Comparison of ENCODE assay signal across 15 cellular contexts in genomic region chr17:2151634-2152033, GRCh38.
DNase-seq lines count a peak whose midpoint lies in the region; ATAC-seq, FAIRE-seq and TF ChIP-seq lines count a peak whose summit lies in the region.
"Had no signal": no experiment of that assay in that cellular context is flagged by ENCODE, and none has a peak within 500 bp of the region (broad histone marks: within the 10 kb centered on the region; RNA-seq: fewer than 3 reads in every experiment).

No MANE protein-coding gene starts in this region.

- H3K4me3 ChIP-seq in keratinocyte (ENCODE audit: control insufficient read depth in 2 of 3, extremely low read depth in 1 of 3, insufficient read depth in 2 of 3, low read depth in 1 of 3, low read length in 3 of 3): no peak overlapping the region
- H3K4me3 ChIP-seq in effector memory CD4-positive, alpha-beta T cell (ENCODE audit: insufficient read depth, low read depth, low read length, poor library complexity, severe bottlenecking): no peak overlapping the region
- H3K4me3 ChIP-seq: A549 had no signal

- H3K27ac ChIP-seq in keratinocyte (ENCODE audit: control insufficient read depth, insufficient read depth, low read length): no peak overlapping the region
- H3K27ac ChIP-seq in effector memory CD4-positive, alpha-beta T cell (ENCODE audit: insufficient read depth, low read length, poor library complexity, severe bottlenecking): no peak overlapping the region
- H3K27ac ChIP-seq: A549 had no signal

- in situ Hi-C loops in ACHN (cut with HindIII; ENCODE audit: low pct_ligation_motif_present, low pct_unique_long_range_greater_than_20kb, low sequenced_read_pairs): no loop called here

- no peaks in the 10 kb centered on the region for H3K9me1 ChIP-seq in keratinocyte (ENCODE audit: control insufficient read depth, extremely low read depth, insufficient read depth, low read length)

- H3K9me3 ChIP-seq in keratinocyte (ENCODE audit: control insufficient read depth, low read depth, low read length): no peaks in the 10 kb centered on the region
- H3K9me3 ChIP-seq in effector memory CD4-positive, alpha-beta T cell (ENCODE audit: control insufficient read depth, low read length): no peaks in the 10 kb centered on the region
- H3K9me3 ChIP-seq: A549 had no signal

- DNase-seq in AG08396 (ENCODE audit: low spot score) (peak; percentile 21), EL (peak; percentile 22), astrocyte of the hippocampus (ENCODE audit: low read depth, low spot score) (peak; percentile 47), keratinocyte (ENCODE audit: low read depth, low spot score) (no peak), ACHN (no peak)
- no peak for DNase-seq in effector memory CD4-positive, alpha-beta T cell
- DNase-seq: AML-193, Karpas-422, NCI-H1930, NCI-H510A treated with DMSO at 0.1 percent for 48 hours, SIG-M5 had no signal

- no peak overlapping the region for H2AFZ ChIP-seq in keratinocyte (ENCODE audit: control insufficient read depth, low read length)

- H3K9ac ChIP-seq in keratinocyte (ENCODE audit: control insufficient read depth, extremely low read depth, insufficient read depth, low read length): no peak overlapping the region

- no peak for TF ChIP-seq CTCF in keratinocyte (optimal IDR thresholded peaks at IDR 0.05 in 1 of 3, IDR thresholded peaks at IDR 0.05 in 1 of 3, conservative IDR thresholded peaks at IDR 0.05 in 1 of 3; ENCODE audit: extremely low read depth in 1 of 3, insufficient read depth in 2 of 3, low read length in 3 of 3)

- no peaks in the 10 kb centered on the region for H3K79me2 ChIP-seq in keratinocyte (ENCODE audit: control insufficient read depth, insufficient read depth, low read length)

- no peak overlapping the region for H3K4me2 ChIP-seq in keratinocyte (ENCODE audit: control insufficient read depth, extremely low read depth, insufficient read depth, low read depth, low read length)
- H3K4me2 ChIP-seq: A549 had no signal

- peaks cover 12% of the 10 kb centered on the region for H3K4me1 ChIP-seq in keratinocyte (ENCODE audit: control insufficient read depth, extremely low read depth, insufficient read depth, low read length)
- H3K4me1 ChIP-seq in effector memory CD4-positive, alpha-beta T cell (ENCODE audit: control insufficient read depth, insufficient read depth, low read length, poor library complexity, severe bottlenecking): peaks cover 1% of the 10 kb centered on the region
- H3K4me1 ChIP-seq: A549 had no signal

- no peaks in the 10 kb centered on the region for H4K20me1 ChIP-seq in keratinocyte (ENCODE audit: control insufficient read depth, extremely low read depth, insufficient read depth, low read length)

- H3K27me3 ChIP-seq in keratinocyte (ENCODE audit: control insufficient read depth, extremely low read depth, insufficient read depth, low read length): no peaks in the 10 kb centered on the region
- no peaks in the 10 kb centered on the region for H3K27me3 ChIP-seq in effector memory CD4-positive, alpha-beta T cell (replicated peaks; ENCODE audit: control insufficient read depth, insufficient read depth, low read length, poor library complexity, severe bottlenecking)

- peaks cover 3 to 14% of the 10 kb centered on the region in 2 experiments for H3K36me3 ChIP-seq in keratinocyte (ENCODE audit: control insufficient read depth in 2 of 2, extremely low read depth in 1 of 2, insufficient read depth in 2 of 2, low read length in 2 of 2)
- H3K36me3 ChIP-seq in effector memory CD4-positive, alpha-beta T cell (ENCODE audit: control insufficient read depth, insufficient read depth, low read length): no peaks in the 10 kb centered on the region

- FAIRE-seq in keratinocyte (lab: Jason Lieb, UNC): peak; percentile 32
- FAIRE-seq: RCC 7860 had no signal

- dilution Hi-C loops in keratinocyte (cut with MboI; ENCODE audit: extremely low pct_ligation_motif_present, low sequenced_read_pairs): no loop called here

- ATAC-seq in esophagus mucosa (no peak), GM19395 (IDR thresholded peaks at IDR 0.05; ENCODE audit: unreplicated experiment) (no peak)
- ATAC-seq: A549 had no signal

Comparison
In these comparisons a context has a peak if more than half of its experiments do, and no peak if none do; other contexts are left out.
1. DNase-seq: peak in AG08396 (single experiment), EL (single experiment) and astrocyte of the hippocampus (single experiment); none in keratinocyte (single experiment), ACHN (single experiment) and effector memory CD4-positive, alpha-beta T cell (0 of 3).